9 cellular contexts compared by ENCODE assay signal in genomic region chr5:21810737-21811316, GRCh38.
A peak's percentile ranks its signal among the peaks of the same experiment; 100 is the strongest.
DNase-seq lines count a peak whose midpoint lies in the region; ATAC-seq and TF ChIP-seq lines count a peak whose summit lies in the region.
"Had no signal": no experiment of that assay in that cellular context is flagged by ENCODE, and none has a peak within 500 bp of the region (broad histone marks: within the 10 kb centered on the region; RNA-seq: fewer than 3 reads in every experiment).

No MANE protein-coding gene starts in this region.

- in situ Hi-C loops in Panc1 (cut with HindIII; ENCODE audit: low pct_unique_long_range_greater_than_20kb, low sequenced_read_pairs): no loop called here

- H3K4me3 ChIP-seq in AG09309 (ENCODE audit: control insufficient read depth, low read depth, low read length) (no peak overlapping the region), Panc1 (ENCODE audit: low read depth in 2 of 2, low read length in 2 of 2) (no peak overlapping the region)

- DNase-seq in AG09309 (ENCODE audit: low read depth): no peak
- DNase-seq in GM20000 (ENCODE audit: low spot score): peak; percentile 8
- DNase-seq in Panc1 (ENCODE audit: low read depth, low spot score): no peak
- DNase-seq in foreskin keratinocyte: no peak
- no peak for DNase-seq in amniotic stem cell (lab: John Stamatoyannopoulos, UW)
- DNase-seq: small intestine had no signal

- TF ChIP-seq CTCF in AG09309 (IDR thresholded peaks at IDR 0.05; ENCODE audit: control insufficient read depth, insufficient read depth, low read depth, low read length, missing control alignments) (peak; percentile 19), GM20000 (IDR thresholded peaks at IDR 0.05; ENCODE audit: extremely low read depth, missing control alignments) (no peak), Panc1 (IDR thresholded peaks at IDR 0.05) (peak; percentile 56; the same call in 1 of the 2 replicates), foreskin keratinocyte (conservative IDR thresholded peaks at IDR 0.05) (peak; percentile 73)

- no peaks in the 10 kb centered on the region for H3K36me3 ChIP-seq in Panc1 (ENCODE audit: control insufficient read depth, insufficient read depth, low read length)

- BruUV-seq in Panc1 (replicated peaks; lab: Mats Ljungman, UMichigan): no TSS peak

- ATAC-seq in Panc1 (no peak), foreskin keratinocyte (no peak), HG03108 (IDR thresholded peaks at IDR 0.05; ENCODE audit: unreplicated experiment) (no peak), HG02973 (IDR thresholded peaks at IDR 0.05; ENCODE audit: unreplicated experiment) (no peak), GM18520 (IDR thresholded peaks at IDR 0.05; ENCODE audit: unreplicated experiment) (no peak)

- H3K4me1 ChIP-seq in Panc1 (ENCODE audit: control insufficient read depth, insufficient read depth, low read length): no peaks in the 10 kb centered on the region; the same call in 1 of the 2 replicates
- peaks cover 12% of the 10 kb centered on the region for H3K4me1 ChIP-seq in foreskin keratinocyte

- H3K27me3 ChIP-seq in Panc1 (ENCODE audit: control insufficient read depth, insufficient read depth, low read length) (no peaks in the 10 kb centered on the region), foreskin keratinocyte (no peaks in the 10 kb centered on the region)

- H3K9me3 ChIP-seq in Panc1 (ENCODE audit: control insufficient read depth, insufficient read depth, low read depth, low read length): no peaks in the 10 kb centered on the region

- POLR2A ChIA-PET in Panc1 (lab: Charles Lee): no interaction called here

- no peak overlapping the region for H3K27ac ChIP-seq in Panc1 (ENCODE audit: low read length)
- no peak overlapping the region for H3K27ac ChIP-seq in foreskin keratinocyte

- intact Hi-C loops in Panc1 (cut with micrococcal nuclease; ENCODE audit: unreplicated experiment): no loop called here

- CTCF ChIA-PET in Panc1 (lab: Charles Lee): interaction anchor here (0.7 kb wide), 1 partner anchor 427 kb away, joined by 4 read pairs; no protein-coding TSS in a partner anchor
